9 cellular contexts compared by ENCODE assay signal in the genomic region with DNA sequence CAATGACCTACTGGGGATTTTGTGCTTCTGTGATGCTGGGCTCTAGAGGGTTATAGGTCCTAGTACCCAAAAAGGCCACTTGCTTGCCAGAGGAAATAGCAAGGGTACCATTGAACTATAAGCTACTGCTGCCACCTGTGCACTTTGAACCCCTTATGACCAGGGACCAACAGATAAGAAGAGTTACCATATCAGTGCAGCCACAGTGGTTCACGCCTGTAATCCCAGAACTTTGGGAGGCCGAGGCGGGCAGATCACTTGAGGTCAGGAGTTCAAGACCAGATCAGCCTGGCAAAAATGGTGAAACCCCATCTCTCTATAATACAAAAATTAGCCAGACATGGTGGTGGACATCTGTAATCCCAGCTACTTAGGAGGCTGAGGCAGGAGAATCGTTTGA.
"Had no signal": no experiment of that assay in that cellular context is flagged by ENCODE, and none has a peak within 500 bp of the region (broad histone marks: within the 10 kb centered on the region; RNA-seq: fewer than 3 reads in every experiment).

No MANE protein-coding gene starts in this region.

- ATAC-seq: GM23338 had no signal

- H3K4me2 ChIP-seq: GM23338, KMS-11 had no signal

- H3K9ac ChIP-seq: KMS-11 had no signal

- H3K4me3 ChIP-seq: GM23338 had no signal

- DNase-seq: H9, HCEC 1CT, IMR-90, KBM-7 had no signal

- H3K27ac ChIP-seq: HL-60, KMS-11 had no signal

- FAIRE-seq: H1, H54 had no signal

- H2AFZ ChIP-seq: GM23338 had no signal
